Comparison of ENCODE assay signal across 8 cellular contexts in genomic region chr22:38214248-38215056, GRCh38. TPM values are rescaled to one million over a fixed set of nuclear protein-coding genes. Genes with fewer than 3 reads are reported as not detected.
DNase-seq lines count a peak whose midpoint lies in the region; ATAC-seq and TF ChIP-seq lines count a peak whose summit lies in the region.

No MANE protein-coding gene starts in this region.

- peak in 1 of 2 donors; percentile 51 for TF ChIP-seq POLR2A in tibial nerve (IDR thresholded peaks at IDR 0.05)

- H3K27me3 ChIP-seq in fibroblast of lung (ENCODE audit: control insufficient read depth, insufficient read depth, low read length) (no peaks in the 10 kb centered on the region), neutrophil (no peaks in the 10 kb centered on the region), tibial nerve (no peaks in the 10 kb centered on the region)

- peaks cover 27% of the 10 kb centered on the region for H3K79me2 ChIP-seq in fibroblast of lung (ENCODE audit: control insufficient read depth, insufficient read depth, low read length)

- H3K4me1 Mint-ChIP-seq in Calu3 (ENCODE audit: low read depth, unreplicated experiment): peaks cover 48% of the 10 kb centered on the region

- no peak overlapping the region for H2AFZ ChIP-seq in fibroblast of lung (ENCODE audit: low read length)

- CTCF ChIA-PET in Calu3 (lab: Charles Lee): no interaction called here

- no peak for ATAC-seq in GM18511 (IDR thresholded peaks at IDR 0.05; ENCODE audit: unreplicated experiment)

- TF ChIP-seq EP300 in Ishikawa (IDR thresholded peaks at IDR 0.05; ENCODE audit: borderline replicate concordance) (no peak), tibial nerve (IDR thresholded peaks at IDR 0.05) (peak in 1 of 2 donors; percentile 56)

- H3K9me3 ChIP-seq in fibroblast of lung (ENCODE audit: control insufficient read depth, insufficient read depth, low read depth, low read length): no peaks in the 10 kb centered on the region
- H3K9me3 ChIP-seq in neutrophil: no peaks in the 10 kb centered on the region
- no peaks in the 10 kb centered on the region for H3K9me3 ChIP-seq in tibial nerve

- peak overlapping the region; percentile 41 for H3K4me3 Mint-ChIP-seq in Calu3 (ENCODE audit: low read depth, unreplicated experiment)

- TF ChIP-seq CTCF in Calu3 (IDR thresholded peaks at IDR 0.05; ENCODE audit: unreplicated experiment): no peak
- TF ChIP-seq CTCF in fibroblast of lung (conservative IDR thresholded peaks at IDR 0.05 in 1 of 2, IDR thresholded peaks at IDR 0.05 in 1 of 2; ENCODE audit: low read depth in 1 of 2, low read length in 2 of 2): peak in 1 of 2 donors; percentile 11
- peak; percentile 62 for TF ChIP-seq CTCF in neutrophil (IDR thresholded peaks at IDR 0.05)
- TF ChIP-seq CTCF in tibial nerve (IDR thresholded peaks at IDR 0.05): peak in 4 of 5 experiments; percentile 11 to 63 (median 34)

- H3K9ac ChIP-seq in fibroblast of lung (ENCODE audit: insufficient read depth, low read length): no peak overlapping the region

- TF ChIP-seq RAD21 in Ishikawa (IDR thresholded peaks at IDR 0.05; ENCODE audit: low read depth): no peak

- peak overlapping the region; percentile 2 for H3K4me2 ChIP-seq in fibroblast of lung (ENCODE audit: extremely low read depth, insufficient read depth, low read length)

- no peak for DNase-seq in Calu3
- DNase-seq in activated T-cell treated with anti-CD3 and anti-CD28 coated beads, Interleukin-2, amount 50 U/mL, for 1 hour: peak; percentile 83
- peak; percentile 58 to 65 for DNase-seq in fibroblast of lung (ENCODE audit: low read depth in 2 of 2)
- DNase-seq in tibial nerve (ENCODE audit: low spot score in 2 of 2): peak in 1 of 2 donors; percentile 57
- no peak for DNase-seq in dermis blood vessel endothelial cell

- H3K27ac Mint-ChIP-seq in Calu3 (ENCODE audit: unreplicated experiment): peak overlapping the region; percentile 94

- no peaks in the 10 kb centered on the region for H3K27me3 Mint-ChIP-seq in Calu3 (ENCODE audit: unreplicated experiment)

- no TSS peak for BruUV-seq in Calu3 (replicated peaks; lab: Mats Ljungman, UMichigan)

- no peak overlapping the region for H3K27ac ChIP-seq in fibroblast of lung (ENCODE audit: insufficient read depth, low read length)
- H3K27ac ChIP-seq in neutrophil: peak overlapping the region; percentile 86
- H3K27ac ChIP-seq in tibial nerve: peak overlapping the region; percentile 47 to 73 (median 60)

- H3K36me3 ChIP-seq in fibroblast of lung (ENCODE audit: control insufficient read depth, insufficient read depth, low read length): peaks cover 5% of the 10 kb centered on the region
- H3K36me3 ChIP-seq in neutrophil: no peaks in the 10 kb centered on the region
- peaks cover 0 to 13% (median 0%) of the 10 kb centered on the region in 3 donors for H3K36me3 ChIP-seq in tibial nerve

- no peaks in the 10 kb centered on the region for H3K9me3 Mint-ChIP-seq in Calu3 (ENCODE audit: low read depth, unreplicated experiment)

- H3K4me3 ChIP-seq in fibroblast of lung (replicated peaks in 1 of 4; ENCODE audit: control extremely low read depth in 1 of 4, insufficient read depth in 1 of 4, low read depth in 3 of 4, low read length in 4 of 4): no peak overlapping the region
- peak overlapping the region; percentile 60 to 67 for H3K4me3 ChIP-seq in neutrophil (ENCODE audit: low read depth in 1 of 2, low read length in 1 of 2)
- peak overlapping the region in 3 of 4 donors; percentile 2 to 39 (median 8) for H3K4me3 ChIP-seq in tibial nerve

- no peaks in the 10 kb centered on the region for H4K20me1 ChIP-seq in fibroblast of lung (ENCODE audit: control insufficient read depth, extremely low read depth, insufficient read depth, low read length)

- H3K36me3 Mint-ChIP-seq in Calu3 (ENCODE audit: insufficient read depth, unreplicated experiment): peaks cover 99% of the 10 kb centered on the region

- WGBS in tibial nerve, 2 donors: 22 to 25% methylated on average over 28 to 73 of the region's 85 CpGs

- H3K4me1 ChIP-seq in fibroblast of lung (ENCODE audit: control insufficient read depth, extremely low read depth, insufficient read depth, low read length): peaks cover 17% of the 10 kb centered on the region
- H3K4me1 ChIP-seq in neutrophil (ENCODE audit: control insufficient read depth in 1 of 2, insufficient read depth in 1 of 2, low read depth in 1 of 2, low read length in 1 of 2): peaks cover 57 to 58% of the 10 kb centered on the region in 2 experiments
- peaks cover 0 to 53% (median 28%) of the 10 kb centered on the region in 4 donors for H3K4me1 ChIP-seq in tibial nerve

- intact Hi-C loops in Calu3 (cut with micrococcal nuclease; ENCODE audit: unreplicated experiment): no loop called here

TF ChIP-seq in Ishikawa, 13 proteins besides CTCF, POLR2A, EP300 and RAD21:
- TF ChIP-seq TEAD4 (IDR thresholded peaks at IDR 0.05): no peak
- no peak for TF ChIP-seq ZBTB7A (IDR thresholded peaks at IDR 0.05; ENCODE audit: low read depth)
- no peak for TF ChIP-seq NFIC (IDR thresholded peaks at IDR 0.05)
- peak; percentile 52; the same call in 1 of the 2 replicates for TF ChIP-seq MAX (IDR thresholded peaks at IDR 0.05)
- TF ChIP-seq REST (IDR thresholded peaks at IDR 0.05; ENCODE audit: low read depth): no peak
- no peak for TF ChIP-seq EGR1 (IDR thresholded peaks at IDR 0.05)
TF ChIP-seq in Ishikawa: peak in this region for 1.

RNA-seq across cellular contexts. Expression of gene MAFF, which starts 12.7 kb away (rescaled TPM):
- total RNA-seq in Calu3 (2022) (62.4 and 64.8 TPM in 2 replicates), fibroblast of lung (20.5 and 26.3 TPM in 2 replicates), tibial nerve (100 to 1,000 TPM in 2 of 4 donors, 10 to 100 TPM in 2; 68.1 to 110 (median 96.8) TPM), dermis blood vessel endothelial cell (96.3 and 164 TPM in 2 replicates)
- polyA plus RNA-seq in fibroblast of lung: 8.8 and 18.5 TPM in 2 replicates
- polyA plus RNA-seq in fibroblast of lung (2012): 13.1 and 24.4 TPM in 2 replicates
- 4.9 and 10.7 TPM in 2 replicates for polyA minus RNA-seq in fibroblast of lung (ENCODE audit: low replicate concordance)

RNA-seq across cellular contexts. Expression of gene PLA2G6, which starts 32.8 kb away (rescaled TPM):
- total RNA-seq in Calu3 (2022) (43.5 and 44.0 TPM in 2 replicates), fibroblast of lung (24.9 and 29.9 TPM in 2 replicates), tibial nerve (10 to 100 TPM; 48.5 to 60.3 (median 55.1) TPM), dermis blood vessel endothelial cell (4.6 and 10.6 TPM in 2 replicates)
- 4.4 and 4.8 TPM in 2 replicates for polyA plus RNA-seq in fibroblast of lung
- polyA plus RNA-seq in fibroblast of lung (2012): 3.2 and 5.1 TPM in 2 replicates
- polyA minus RNA-seq in fibroblast of lung (ENCODE audit: low replicate concordance): 24.8 and 39.5 TPM in 2 replicates

RNA-seq across cellular contexts. Expression of gene TMEM184B, which starts 58.4 kb away (rescaled TPM):
- 113 and 114 TPM in 2 replicates for total RNA-seq in Calu3 (2022)
- total RNA-seq in fibroblast of lung: 19.5 and 28.2 TPM in 2 replicates
- 37.2 and 40.3 TPM in 2 replicates for polyA plus RNA-seq in fibroblast of lung
- polyA plus RNA-seq in fibroblast of lung (2012): 55.8 and 60.3 TPM in 2 replicates
- polyA minus RNA-seq in fibroblast of lung (ENCODE audit: low replicate concordance): 82.2 and 114 TPM in 2 replicates
- total RNA-seq in tibial nerve: 100 to 1,000 TPM in 1 of 4 donors, 10 to 100 TPM in 3; 61.1 to 138 (median 72.0) TPM
- 36.2 and 49.4 TPM in 2 replicates for total RNA-seq in dermis blood vessel endothelial cell

Comparison
In these comparisons a context has a peak if more than half of its experiments do, and no peak if none do; other contexts are left out.
1. DNase-seq: peak in activated T-cell treated with anti-CD3 and anti-CD28 coated beads, Interleukin-2, amount 50 U/mL, for 1 hour (single experiment) and fibroblast of lung (2 of 2); none in Calu3 (single experiment) and dermis blood vessel endothelial cell (single experiment).
2. H3K4me3 ChIP-seq: peak in neutrophil (2 of 2) and tibial nerve (3 of 4); none in fibroblast of lung (0 of 4).